13 cellular contexts compared by ENCODE assay signal in the genomic region with DNA sequence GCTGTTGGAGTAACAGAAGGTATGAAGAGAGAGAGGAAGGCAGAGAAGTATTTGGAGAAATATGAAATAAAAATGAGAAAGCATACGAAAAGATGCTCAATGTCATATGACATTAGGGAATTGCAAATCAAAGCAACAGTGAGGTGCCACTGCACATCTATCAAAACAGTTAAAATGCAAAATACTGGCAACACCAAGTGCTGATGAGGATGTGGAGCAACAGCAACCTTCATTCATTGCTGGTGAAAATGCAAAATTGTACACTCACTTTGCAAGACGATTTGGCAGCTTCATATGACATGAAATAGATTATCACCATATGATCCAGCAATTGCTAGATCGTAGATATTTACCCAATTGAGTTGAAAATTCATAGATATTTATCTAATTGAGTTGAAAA. TPM values are rescaled to one million over a fixed set of nuclear protein-coding genes. Genes with fewer than 3 reads are reported as not detected.
"Had no signal": no experiment of that assay in that cellular context is flagged by ENCODE, and none has a peak within 500 bp of the region (broad histone marks: within the 10 kb centered on the region; RNA-seq: fewer than 3 reads in every experiment).

No MANE protein-coding gene starts in this region.

- H3K4me1 ChIP-seq: HAP-1 had no signal

- FAIRE-seq: HTR-8/SVneo had no signal

- DNase-seq: GM23248, GOT3, H7, HFFc6, IMR-90, Karpas-422, KBM-7 had no signal

- H2AFZ ChIP-seq: GM23248 had no signal

- H3K9me3 ChIP-seq: HAP-1 had no signal

- H3K4me3 ChIP-seq: GM23248, HAP-1 had no signal

- H3K9ac ChIP-seq: GM23248, KMS-11 had no signal

- H3K27ac ChIP-seq: GM23248, KMS-11 had no signal

- ATAC-seq: HCT116 had no signal

- H3K36me3 ChIP-seq: HAP-1 had no signal

- H3K4me2 ChIP-seq: KMS-11 had no signal

RNA-seq across cellular contexts. Expression of a gene that starts 9.4 kb away (rescaled TPM):
- total RNA-seq: GM23248, H4, HFFc6, HT-29, IMR-90 had no signal
- polyA plus RNA-seq: GM23248, IMR-90 had no signal
